In genomic region chr17:1058423-1059130, GRCh38 we compare ENCODE assay signal across 8 cellular contexts.
A peak's percentile ranks its signal among the peaks of the same experiment; 100 is the strongest.
DNase-seq lines count a peak whose midpoint lies in the region; ATAC-seq and TF ChIP-seq lines count a peak whose summit lies in the region.

No MANE protein-coding gene starts in this region.

- TF ChIP-seq CTCF in AG10803 (conservative IDR thresholded peaks at IDR 0.05; ENCODE audit: low read length) (peak; percentile 37), brain (conservative IDR thresholded peaks at IDR 0.05) (peak in 1 of 2 experiments; percentile 49), mucosa of descending colon (IDR thresholded peaks at IDR 0.05) (peak; percentile 43)

- ATAC-seq in mucosa of descending colon (peak; percentile 74), GM18870 (IDR thresholded peaks at IDR 0.05; ENCODE audit: unreplicated experiment) (no peak)

- H3K4me3 Mint-ChIP-seq in brain: no peak overlapping the region

- H3K4me3 ChIP-seq in AG10803 (ENCODE audit: low read length): no peak overlapping the region
- H3K4me3 ChIP-seq in mucosa of descending colon: no peak overlapping the region

- H3K4me1 Mint-ChIP-seq in brain: peaks cover 15% of the 10 kb centered on the region

- H3K36me3 Mint-ChIP-seq in brain: peaks cover 39% of the 10 kb centered on the region

- H3K36me3 ChIP-seq in mucosa of descending colon (ENCODE audit: low read depth): no peaks in the 10 kb centered on the region

- H3K27me3 Mint-ChIP-seq in brain: no peaks in the 10 kb centered on the region

- H3K9me3 ChIP-seq in mucosa of descending colon: no peaks in the 10 kb centered on the region

- DNase-seq in AG10803 (ENCODE audit: low read depth) (peak; percentile 24), HPDE6-E6E7 (ENCODE audit: extremely low spot score) (peak; percentile 41), T1000 (lab: John Stamatoyannopoulos, UW) (peak; percentile 54), mucosa of descending colon (peak; percentile 65 to 80 (median 66)), cerebellum (ENCODE audit: low spot score) (no peak), NCI-H1105 (lab: John Stamatoyannopoulos, UW) (no peak)

- H3K27ac Mint-ChIP-seq in brain: peak overlapping the region in 3 of 5 experiments; percentile 33 to 50 (median 49)

- peaks cover 0 to 4% (median 0%) of the 10 kb centered on the region in 5 experiments for H3K9me3 Mint-ChIP-seq in brain

- intact Hi-C loops in mucosa of descending colon (cut with DNase I, micrococcal nuclease): loop anchor here in 1 of 2 donors (10.0 kb wide), 1 partner anchor 54 kb away; no protein-coding TSS in a partner anchor

- no peaks in the 10 kb centered on the region for H3K4me1 ChIP-seq in mucosa of descending colon (ENCODE audit: low read depth)

Comparison
In these comparisons a context has a peak if more than half of its experiments do, and no peak if none do; other contexts are left out.
1. DNase-seq: peak in AG10803 (single experiment), HPDE6-E6E7 (single experiment), T1000 (single experiment) and mucosa of descending colon (3 of 3); none in cerebellum (single experiment) and NCI-H1105 (single experiment).